1 cellular context compared by ENCODE assay signal in genomic region chr12:122412851-122413433, GRCh38.
TF ChIP-seq lines count a peak whose summit lies in the region.

No MANE protein-coding gene starts in this region.

TF ChIP-seq in liver, 16 proteins besides CTCF, POLR2A, EP300 and RAD21 (continued from another document):
- no peak for TF ChIP-seq MAX (IDR thresholded peaks at IDR 0.05)
